Comparison of ENCODE assay signal across 11 cellular contexts in the genomic region with DNA sequence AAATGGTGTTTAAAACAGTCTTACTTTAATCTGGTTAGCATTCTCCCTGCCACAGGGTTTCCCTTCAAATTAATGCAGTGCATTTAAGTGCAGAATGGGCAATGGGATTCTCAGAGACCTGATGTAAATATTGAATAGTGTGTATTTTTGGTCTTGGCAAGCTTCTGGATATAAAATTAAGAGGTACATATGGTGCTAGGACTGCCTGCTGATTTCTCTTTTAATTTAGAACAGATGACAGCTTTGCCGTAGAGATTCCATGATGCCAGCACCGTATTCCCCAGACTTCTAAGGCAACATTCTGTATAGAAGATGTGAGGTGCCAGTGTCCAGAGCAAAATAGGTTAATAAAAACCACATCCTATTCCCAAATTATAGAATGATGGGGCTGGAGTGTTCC. TPM values are rescaled to one million over a fixed set of nuclear protein-coding genes. Genes with fewer than 3 reads are reported as not detected.
DNase-seq lines count a peak whose midpoint lies in the region; ATAC-seq, FAIRE-seq and TF ChIP-seq lines count a peak whose summit lies in the region.
"Had no signal": no experiment of that assay in that cellular context is flagged by ENCODE, and none has a peak within 500 bp of the region (broad histone marks: within the 10 kb centered on the region; RNA-seq: fewer than 3 reads in every experiment).

No MANE protein-coding gene starts in this region.

- peaks cover 79% of the 10 kb centered on the region for H3K36me3 Mint-ChIP-seq in Calu3 (ENCODE audit: insufficient read depth, unreplicated experiment)

- H2AFZ ChIP-seq in Karpas-422 (ENCODE audit: low read length) (no peak overlapping the region), GM12878 (ENCODE audit: control insufficient read depth, low read depth, low read length) (no peak overlapping the region)
- H2AFZ ChIP-seq: parathyroid adenoma had no signal

- no peaks in the 10 kb centered on the region for H3K27me3 Mint-ChIP-seq in Calu3 (ENCODE audit: unreplicated experiment)

- peak overlapping the region; percentile 99 for H3K4me3 Mint-ChIP-seq in Calu3 (ENCODE audit: low read depth, unreplicated experiment)

- H3K4me3 ChIP-seq in Karpas-422 (ENCODE audit: low read length) (peak overlapping the region; percentile 82), GM12878 (peak overlapping the region; percentile 84), mucosa of stomach (ENCODE audit: low read length) (peak overlapping the region; percentile 43)

- H3K79me2 ChIP-seq in Karpas-422 (ENCODE audit: low read length) (peaks cover 77% of the 10 kb centered on the region), GM12878 (ENCODE audit: control insufficient read depth, insufficient read depth, low read length) (peaks cover 41% of the 10 kb centered on the region)
- H3K79me2 ChIP-seq: parathyroid adenoma had no signal

- TF ChIP-seq RAD21 in GM12878 (IDR thresholded peaks at IDR 0.05; ENCODE audit: insufficient read depth, low read depth, low read length) = no peak

- intact Hi-C loops in Calu3 (cut with micrococcal nuclease; ENCODE audit: unreplicated experiment) (no loop called here), GM12878 (cut with micrococcal nuclease; ENCODE audit: unreplicated experiment) (no loop called here)

- TF ChIP-seq EP300 in GM12878 (IDR thresholded peaks at IDR 0.05; ENCODE audit: borderline replicate concordance in 1 of 2, control insufficient read depth in 1 of 2, low read depth in 2 of 2, low read length in 2 of 2) = no peak

- RAD21 ChIA-PET in GM12878 (lab: Charles Lee; ENCODE audit: unreplicated experiment) = interaction anchor here (0.6 kb wide), 1 partner anchor 27 kb away, joined by 3 read pairs; no protein-coding TSS in a partner anchor

- BruUV-seq in Calu3 (replicated peaks; lab: Mats Ljungman, UMichigan) (no TSS peak), GM12878 (replicated peaks; lab: Mats Ljungman, UMichigan) (no TSS peak)

- no peaks in the 10 kb centered on the region for H3K9me2 ChIP-seq in Karpas-422 (replicated peaks; ENCODE audit: insufficient read depth, low read length)

- WGBS in GM12878 (ENCODE audit: insufficient coverage, insufficient replicate concordance, low lambda C conversion rate, missing lambda C conversion rate) = 100% methylated on average over 2 of the region's 2 CpGs

- POLR2A ChIA-PET in GM12878 (lab: Charles Lee) = no interaction called here

- H3K36me3 ChIP-seq in Karpas-422 (ENCODE audit: insufficient read depth, low read length) (peaks cover 16% of the 10 kb centered on the region; the same call in 1 of the 2 replicates), GM12878 (ENCODE audit: control insufficient read depth in 2 of 2, insufficient read depth in 2 of 2, low read length in 1 of 2) (peaks cover 0 to 11% of the 10 kb centered on the region in 2 experiments; a peak in 1 of 4 replicates), mucosa of stomach (ENCODE audit: control insufficient read depth, insufficient read depth, low read length) (no peaks in the 10 kb centered on the region)

- in situ Hi-C loops in GM12878 (cut with MboI) = no loop called here

- FAIRE-seq in GM12878 (lab: Jason Lieb, UNC) = no peak

- no peak for TF ChIP-seq POLR2A in GM12878 (IDR thresholded peaks at IDR 0.05; ENCODE audit: low read depth, low read length)

- no peaks in the 10 kb centered on the region for H3K9me3 ChIP-seq in Karpas-422 (ENCODE audit: low read length)
- no peaks in the 10 kb centered on the region for H3K9me3 ChIP-seq in GM12878 (replicated peaks; ENCODE audit: control insufficient read depth, insufficient read depth, low read length)
- H3K9me3 ChIP-seq in mucosa of stomach (ENCODE audit: control insufficient read depth, low read length) = no peaks in the 10 kb centered on the region

- H4K20me1 ChIP-seq in Karpas-422 (ENCODE audit: insufficient read depth, low read depth, low read length) = peaks cover 36% of the 10 kb centered on the region
- H4K20me1 ChIP-seq in GM12878 (ENCODE audit: control insufficient read depth, insufficient read depth) = no peaks in the 10 kb centered on the region; the same call in 1 of the 2 replicates

- no peak for ATAC-seq in GM12878

- SMC1A ChIA-PET in GM12878 (lab: Charles Lee; ENCODE audit: uncharacterized antibody, unreplicated experiment) = interaction anchor here (0.6 to 1.8 kb wide), 5 partner anchors 8 to 478 kb away, joined by 3 to 8 read pairs (median 3); no protein-coding TSS in a partner anchor

- H3K27me3 ChIP-seq in Karpas-422 (ENCODE audit: low read length) = no peaks in the 10 kb centered on the region
- peaks cover 0 to 7% of the 10 kb centered on the region in 2 experiments; a peak in 1 of 4 replicates for H3K27me3 ChIP-seq in GM12878 (replicated peaks in 1 of 2; ENCODE audit: control insufficient read depth in 2 of 2, insufficient read depth in 2 of 2, low read length in 1 of 2)
- H3K27me3 ChIP-seq in mucosa of stomach (ENCODE audit: control insufficient read depth, insufficient read depth, low read length) = no peaks in the 10 kb centered on the region

- H3K27ac Mint-ChIP-seq in Calu3 (ENCODE audit: unreplicated experiment) = no peak overlapping the region

- no peaks in the 10 kb centered on the region for H3K9me3 Mint-ChIP-seq in Calu3 (ENCODE audit: low read depth, unreplicated experiment)

- H3K27ac ChIP-seq in Karpas-422 (ENCODE audit: low read length) (peak overlapping the region; percentile 73; the same call in 1 of the 2 replicates), GM12878 (ENCODE audit: control insufficient read depth, insufficient read depth) (no peak overlapping the region)
- H3K27ac ChIP-seq: parathyroid adenoma had no signal

- H3K4me1 ChIP-seq in Karpas-422 (ENCODE audit: low read length) = peaks cover 61% of the 10 kb centered on the region
- peaks cover 29% of the 10 kb centered on the region for H3K4me1 ChIP-seq in GM12878 (ENCODE audit: control insufficient read depth, insufficient read depth, low read length)
- peaks cover 11% of the 10 kb centered on the region for H3K4me1 ChIP-seq in mucosa of stomach (ENCODE audit: control insufficient read depth, insufficient read depth, low read length)
- H3K4me1 ChIP-seq: parathyroid adenoma had no signal

- H3K9ac ChIP-seq in Karpas-422 (ENCODE audit: low read length) (peak overlapping the region; percentile 86), GM12878 (ENCODE audit: control insufficient read depth, insufficient read depth, low read length) (no peak overlapping the region; the same call in 1 of the 2 replicates), mucosa of stomach (ENCODE audit: low read length) (no peak overlapping the region)
- H3K9ac ChIP-seq: parathyroid adenoma had no signal

- H3K4me2 ChIP-seq in Karpas-422 (ENCODE audit: low read depth, low read length, poor library complexity, severe bottlenecking) (peak overlapping the region; percentile 91), GM12878 (ENCODE audit: control insufficient read depth, insufficient read depth) (peak overlapping the region; percentile 98)

- TF ChIP-seq CTCF in Calu3 (IDR thresholded peaks at IDR 0.05; ENCODE audit: unreplicated experiment) (no peak), GM12878 (IDR thresholded peaks at IDR 0.05 in 2 of 3, conservative IDR thresholded peaks at IDR 0.05 in 1 of 3; ENCODE audit: control insufficient read depth in 2 of 3, extremely low read depth in 1 of 3, insufficient read depth in 1 of 3, low read depth in 3 of 3, low read length in 3 of 3) (no peak)

- CTCF ChIA-PET in Calu3 (lab: Charles Lee) (interaction anchor here (0.6 kb wide), 1 partner anchor 187 kb away, joined by 3 read pairs; no protein-coding TSS in a partner anchor), GM12878 (lab: Yijun Ruan, JAX) (interaction anchor here (3.3 kb wide), 1 partner anchor 9 kb away, joined by 15 read pairs; no protein-coding TSS in a partner anchor)

- DNase-seq in Calu3 (no peak), Karpas-422 (no peak), GM12878 (ENCODE audit: low read depth, low spot score) (no peak), cerebellar nuclear complex (lab: John Stamatoyannopoulos, UW) (no peak), dermis blood vessel endothelial cell (no peak), HPDE6-E6E7 (ENCODE audit: extremely low spot score) (no peak), SKM-1 treated with dmso at 0.1 percent for 144 hours (lab: John Stamatoyannopoulos, UW; ENCODE audit: unreplicated experiment) (no peak)
- DNase-seq: EL, NCI-H774 had no signal

- peaks cover 34% of the 10 kb centered on the region for H3K4me1 Mint-ChIP-seq in Calu3 (ENCODE audit: low read depth, unreplicated experiment)

TF ChIP-seq in GM12878, 131 proteins besides CTCF, POLR2A, EP300 and RAD21 (continues in another document):
- TF ChIP-seq PAX8 (IDR thresholded peaks at IDR 0.05) (no peak), STAT1 (conservative IDR thresholded peaks at IDR 0.05) (no peak), MTA3 (IDR thresholded peaks at IDR 0.05; ENCODE audit: borderline replicate concordance, low read length) (no peak), SMC3 (IDR thresholded peaks at IDR 0.05; ENCODE audit: borderline replicate concordance, low read length) (no peak)

RNA-seq across cellular contexts. Expression of a gene that starts 1.9 kb away (rescaled TPM):
- 139 and 177 TPM in 2 replicates for total RNA-seq in Calu3 (2022)
- total RNA-seq in Karpas-422 (2014; rRNA removed; shearing (Covaris generic); ENCODE audit: low replicate concordance) = 29.2 and 38.7 TPM in 2 replicates
- 39.5 and 41.3 TPM in 2 replicates for total RNA-seq in GM12878 (2013; cell fraction: nucleolus; rRNA removed)
- 16.4 and 19.1 TPM in 2 replicates for total RNA-seq in GM12878 (2014; rRNA removed)
- 22.8 and 24.1 TPM in 2 replicates for total RNA-seq in GM12878 (2014; rRNA removed; fragmentation: Illumina TruSeq; extraction: Trizol)
- 29.9 and 30.0 TPM in 2 replicates for total RNA-seq in GM12878 (2021)
- polyA plus RNA-seq in GM12878 (2011; ENCODE audit: low read depth) = 5.2 TPM
- 20.8 and 21.4 TPM in 2 replicates for polyA plus RNA-seq in GM12878 (2011; rRNA removed)
- polyA plus RNA-seq in GM12878 (2011; cell fraction: cytosol; rRNA removed) = 10.3 and 13.3 TPM in 2 replicates
- polyA plus RNA-seq in GM12878 (2011; cell fraction: nucleus; rRNA removed) = 16.0 and 21.4 TPM in 2 replicates
- 8.5 and 10.3 TPM in 2 replicates for polyA plus RNA-seq in GM12878 (2012)
- polyA plus RNA-seq in GM12878 (2014; fragmentation: Illumina TruSeq; extraction: Trizol) = 23.8 and 32.6 TPM in 2 replicates
- polyA plus RNA-seq in GM12878 (2014; fragmentation: Nextera tagmentation; extraction: Ambion mirVana) = 10 to 100 TPM; 19.3 to 19.9 TPM
- 11.2 and 17.1 TPM in 2 replicates for polyA plus RNA-seq in GM12878 (2014; rRNA removed)
- polyA plus RNA-seq in GM12878 (2016; fragmentation: Nextera tagmentation; extraction: Ambion mirVana) = 10 to 100 TPM; 26.2 to 29.9 TPM
- polyA minus RNA-seq in GM12878 (2011; rRNA and poly(A)+ RNA removed) = 21.5 and 31.1 TPM in 2 replicates
- 5.6 and 7.4 TPM in 2 replicates for polyA minus RNA-seq in GM12878 (2011; cell fraction: cytosol; rRNA and poly(A)+ RNA removed)
- polyA minus RNA-seq in GM12878 (2011; cell fraction: nucleus; rRNA and poly(A)+ RNA removed) = 21.6 and 39.5 TPM in 2 replicates
- total RNA-seq in dermis blood vessel endothelial cell = 19.2 and 36.9 TPM in 2 replicates
